Comparison of ENCODE assay signal across 10 cellular contexts in the genomic region with DNA sequence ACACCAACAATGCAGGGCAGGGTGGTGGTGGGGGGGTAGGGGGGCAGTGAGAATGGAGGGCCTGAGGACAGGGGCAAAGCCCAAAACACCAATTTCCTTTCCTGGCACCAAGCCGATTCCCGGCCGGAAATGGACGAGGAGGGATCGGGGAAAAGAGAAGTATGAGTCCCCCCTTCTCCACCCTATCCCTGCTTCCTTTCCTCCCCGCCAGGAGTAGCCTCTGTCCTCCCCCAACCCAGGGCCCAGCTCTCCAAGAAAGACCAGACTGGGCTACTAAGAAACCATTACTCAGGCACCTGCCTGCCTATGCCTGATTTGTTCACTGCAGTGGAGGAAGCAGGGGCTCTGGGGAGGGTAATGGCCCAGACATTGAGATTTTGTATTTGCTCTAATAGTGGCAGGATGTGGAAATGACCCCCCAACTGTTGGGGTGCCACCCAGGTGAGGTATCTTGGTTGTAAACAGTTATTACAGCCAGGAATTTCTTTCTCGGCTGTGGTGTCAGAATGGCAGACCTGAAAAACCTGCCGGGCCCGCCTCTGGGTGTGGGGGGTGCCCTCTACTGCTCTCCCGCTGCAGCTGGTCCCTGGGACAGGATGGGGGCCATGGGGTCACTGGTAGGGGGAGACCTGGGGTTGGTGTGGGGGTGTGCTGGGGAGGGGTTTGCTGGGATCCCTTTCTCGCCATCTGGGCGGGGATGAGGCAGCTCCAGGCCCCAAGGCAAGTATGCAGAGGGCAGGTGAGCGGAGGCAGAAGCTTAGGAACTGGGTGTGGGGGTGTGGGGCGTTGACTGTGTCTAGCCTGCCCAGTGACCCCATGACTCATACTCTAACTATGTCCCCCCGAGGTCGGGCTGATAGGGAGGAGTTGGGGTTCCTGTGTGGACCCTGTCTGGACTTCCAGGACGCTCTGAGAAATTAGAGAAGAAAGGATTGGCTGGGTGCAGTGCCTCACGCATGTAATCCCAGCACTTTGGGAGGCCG. TPM values are rescaled to one million over a fixed set of nuclear protein-coding genes. Genes with fewer than 3 reads are reported as not detected.
DNase-seq lines count a peak whose midpoint lies in the region; ATAC-seq and TF ChIP-seq lines count a peak whose summit lies in the region.
"Had no signal": no experiment of that assay in that cellular context is flagged by ENCODE, and none has a peak within 500 bp of the region (broad histone marks: within the 10 kb centered on the region; RNA-seq: fewer than 3 reads in every experiment).

No MANE protein-coding gene starts in this region.

- POLR2A ChIA-PET in MCF 10A (lab: Yijun Ruan, JAX) = interaction anchor here (0.6 to 2.8 kb wide), 7 partner anchors 10 to 108 kb away, joined by 3 to 20 read pairs (median 6); a partner anchor contains a TSS

- CTCF ChIA-PET in MCF 10A (lab: Yijun Ruan, JAX) = interaction anchor here (1.6 kb wide), 1 partner anchor 21 kb away, joined by 4 read pairs; no protein-coding TSS in a partner anchor

- no peaks in the 10 kb centered on the region for H3K4me1 Mint-ChIP-seq in MCF 10A (ENCODE audit: insufficient read depth, unreplicated experiment)

- DNase-seq in 8988T (peak; percentile 28), MCF 10A (ENCODE audit: unreplicated experiment) (peak; percentile 13), germinal center (ENCODE audit: low spot score) (no peak), NCI-H146 treated with DMSO at 0.1 percent for 48 hours (lab: John Stamatoyannopoulos, UW; ENCODE audit: unreplicated experiment) (no peak)
- DNase-seq: effector CD8-positive, alpha-beta T cell; EL; left cardiac atrium had no signal

- no peak for TF ChIP-seq CTCF in MCF 10A (IDR thresholded peaks at IDR 0.05; ENCODE audit: unreplicated experiment)
- TF ChIP-seq CTCF in liver (IDR thresholded peaks at IDR 0.05; ENCODE audit: low read depth, low read length, missing input control) = no peak

- TSS peak; percentile 68 for BruUV-seq in MCF 10A (replicated peaks; lab: Mats Ljungman, UMichigan)

- peaks cover 0 to 3% (median 0%) of the 10 kb centered on the region in 4 donors for H3K27me3 ChIP-seq in liver (ENCODE audit: control insufficient read depth in 4 of 4, insufficient read depth in 4 of 4, low read length in 3 of 4)

- peak overlapping the region; percentile 53 to 69 (median 69) for H3K4me3 ChIP-seq in liver (ENCODE audit: low read depth in 1 of 3, low read length in 3 of 3)

- peaks cover 6% of the 10 kb centered on the region for H3K9me3 Mint-ChIP-seq in MCF 10A (ENCODE audit: unreplicated experiment)
- H3K9me3 Mint-ChIP-seq: activated naive CD4-positive, alpha-beta T cell treated with anti-CD3 and anti-CD28 coated beads, Interleukin-2, amount 50 U/mL, for 24 hours had no signal

- peak overlapping the region; percentile 90 for H3K4me3 Mint-ChIP-seq in MCF 10A (ENCODE audit: unreplicated experiment)
- H3K4me3 Mint-ChIP-seq: activated naive CD4-positive, alpha-beta T cell treated with anti-CD3 and anti-CD28 coated beads, Interleukin-2, amount 50 U/mL, for 24 hours had no signal

- intact Hi-C loops in MCF 10A (cut with micrococcal nuclease) = no loop called here

- H3K9me3 ChIP-seq in liver (ENCODE audit: control insufficient read depth in 4 of 4, low read length in 3 of 4) = peaks cover 0 to 1% (median 0%) of the 10 kb centered on the region in 4 donors

- WGBS in liver = 36% methylated on average over 19 of the region's 19 CpGs

- peak overlapping the region; percentile 31 to 34 for H3K9ac ChIP-seq in liver (ENCODE audit: low read depth in 1 of 2, low read length in 2 of 2)

- peaks cover 0 to 7% (median 3%) of the 10 kb centered on the region in 4 donors for H3K4me1 ChIP-seq in liver (ENCODE audit: control insufficient read depth in 4 of 4, insufficient read depth in 4 of 4, low read length in 3 of 4)

- H3K27ac ChIP-seq in liver (ENCODE audit: low read depth in 1 of 2, low read length in 2 of 2) = peak overlapping the region; percentile 60 to 76

- peaks cover 1% of the 10 kb centered on the region for H3K27me3 Mint-ChIP-seq in MCF 10A (ENCODE audit: insufficient read depth, unreplicated experiment)
- H3K27me3 Mint-ChIP-seq: activated naive CD4-positive, alpha-beta T cell treated with anti-CD3 and anti-CD28 coated beads, Interleukin-2, amount 50 U/mL, for 24 hours had no signal

- H3K36me3 Mint-ChIP-seq in MCF 10A (ENCODE audit: insufficient read depth, unreplicated experiment) = peaks cover 5% of the 10 kb centered on the region
- H3K36me3 Mint-ChIP-seq: activated naive CD4-positive, alpha-beta T cell treated with anti-CD3 and anti-CD28 coated beads, Interleukin-2, amount 50 U/mL, for 24 hours had no signal

- no peak for ATAC-seq in HG03159 (IDR thresholded peaks at IDR 0.05; ENCODE audit: unreplicated experiment)

- H3K27ac Mint-ChIP-seq in MCF 10A (ENCODE audit: low read depth, unreplicated experiment) = peak overlapping the region; percentile 59
- H3K27ac Mint-ChIP-seq: activated naive CD4-positive, alpha-beta T cell treated with anti-CD3 and anti-CD28 coated beads, Interleukin-2, amount 50 U/mL, for 24 hours had no signal

- H3K36me3 ChIP-seq in liver (ENCODE audit: control insufficient read depth in 4 of 4, insufficient read depth in 3 of 4, low read depth in 1 of 4, low read length in 3 of 4) = peaks cover 0 to 4% (median under 1%) of the 10 kb centered on the region in 4 donors

- TF ChIP-seq RAD21 in liver (IDR thresholded peaks at IDR 0.05) = no peak

TF ChIP-seq in liver, 16 proteins besides CTCF, POLR2A, EP300 and RAD21 (continues in another document):
- TF ChIP-seq, protein P1, sequence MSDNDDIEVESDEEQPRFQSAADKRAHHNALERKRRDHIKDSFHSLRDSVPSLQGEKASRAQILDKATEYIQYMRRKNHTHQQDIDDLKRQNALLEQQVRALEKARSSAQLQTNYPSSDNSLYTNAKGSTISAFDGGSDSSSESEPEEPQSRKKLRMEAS (IDR thresholded peaks at IDR 0.05) = no peak
- TF ChIP-seq TAF1 (conservative IDR thresholded peaks at IDR 0.05) (no peak), YY1 (IDR thresholded peaks at IDR 0.05) (no peak), FOXA2 (IDR thresholded peaks at IDR 0.05) (no peak), EGR1 (IDR thresholded peaks at IDR 0.05; ENCODE audit: low read depth in 2 of 2) (no peak), JUND (IDR thresholded peaks at IDR 0.05) (no peak), GABPA (IDR thresholded peaks at IDR 0.05 in 1 of 2, conservative IDR thresholded peaks at IDR 0.05 in 1 of 2) (no peak), HNF4G (IDR thresholded peaks at IDR 0.05) (no peak), FOXA1 (IDR thresholded peaks at IDR 0.05) (no peak), SP1 (IDR thresholded peaks at IDR 0.05) (no peak), RXRA (IDR thresholded peaks at IDR 0.05) (no peak)
- TF ChIP-seq, protein P2, sequence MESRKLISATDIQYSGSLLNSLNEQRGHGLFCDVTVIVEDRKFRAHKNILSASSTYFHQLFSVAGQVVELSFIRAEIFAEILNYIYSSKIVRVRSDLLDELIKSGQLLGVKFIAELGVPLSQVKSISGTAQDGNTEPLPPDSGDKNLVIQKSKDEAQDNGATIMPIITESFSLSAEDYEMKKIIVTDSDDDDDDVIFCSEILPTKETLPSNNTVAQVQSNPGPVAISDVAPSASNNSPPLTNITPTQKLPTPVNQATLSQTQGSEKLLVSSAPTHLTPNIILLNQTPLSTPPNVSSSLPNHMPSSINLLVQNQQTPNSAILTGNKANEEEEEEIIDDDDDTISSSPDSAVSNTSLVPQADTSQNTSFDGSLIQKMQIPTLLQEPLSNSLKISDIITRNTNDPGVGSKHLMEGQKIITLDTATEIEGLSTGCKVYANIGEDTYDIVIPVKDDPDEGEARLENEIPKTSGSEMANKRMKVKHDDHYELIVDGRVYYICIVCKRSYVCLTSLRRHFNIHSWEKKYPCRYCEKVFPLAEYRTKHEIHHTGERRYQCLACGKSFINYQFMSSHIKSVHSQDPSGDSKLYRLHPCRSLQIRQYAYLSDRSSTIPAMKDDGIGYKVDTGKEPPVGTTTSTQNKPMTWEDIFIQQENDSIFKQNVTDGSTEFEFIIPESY (IDR thresholded peaks at IDR 0.05) = no peak
- TF ChIP-seq, protein P3, sequence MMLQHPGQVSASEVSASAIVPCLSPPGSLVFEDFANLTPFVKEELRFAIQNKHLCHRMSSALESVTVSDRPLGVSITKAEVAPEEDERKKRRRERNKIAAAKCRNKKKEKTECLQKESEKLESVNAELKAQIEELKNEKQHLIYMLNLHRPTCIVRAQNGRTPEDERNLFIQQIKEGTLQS (IDR thresholded peaks at IDR 0.05) = no peak

RNA-seq across cellular contexts. Expression of a gene that starts 0.7 kb away (rescaled TPM):
- total RNA-seq in MCF 10A (2022) (10.3 and 14.4 TPM in 2 replicates), liver (1 to 10 TPM; 1.0 to 1.9 TPM)
- 1 to 10 TPM; 1.3 to 3.4 TPM for polyA plus RNA-seq in liver

RNA-seq across cellular contexts. Expression of a gene that starts 14.3 kb away (rescaled TPM):
- total RNA-seq in MCF 10A (2022) (32.1 and 34.5 TPM in 2 replicates), liver (1 to 10 TPM; 1.4 to 2.1 TPM)
- polyA plus RNA-seq in liver = 1 to 10 TPM; 5.7 to 8.2 TPM

RNA-seq across cellular contexts. Expression of a gene that starts 16.3 kb away (rescaled TPM):
- total RNA-seq in MCF 10A (2022) = 45.3 and 71.7 TPM in 2 replicates
- 10 to 100 TPM in 1 of 2 donors, 1 to 10 TPM in 1; 9.5 to 17.1 TPM for total RNA-seq in liver
- polyA plus RNA-seq in liver = 10 to 100 TPM in 1 of 2 donors, 1 to 10 TPM in 1; 8.6 to 22.4 TPM

RNA-seq across cellular contexts. Expression of a gene that starts 20.2 kb away (rescaled TPM):
- total RNA-seq in MCF 10A (2022) (93.0 and 96.9 TPM in 2 replicates), liver (10 to 100 TPM; 28.0 to 47.9 TPM)
- 10 to 100 TPM; 51.2 to 60.7 TPM for polyA plus RNA-seq in liver

RNA-seq across cellular contexts. Expression of a gene that starts 57.4 kb away (rescaled TPM):
- total RNA-seq in MCF 10A (2022) = 49.6 and 51.0 TPM in 2 replicates
- 10 to 100 TPM; 14.1 to 21.3 TPM for total RNA-seq in liver
- 10 to 100 TPM; 15.4 to 17.3 TPM for polyA plus RNA-seq in liver

Comparison
In these comparisons a context has a peak if more than half of its experiments do, and no peak if none do; other contexts are left out.
1. DNase-seq: peak in 8988T (single experiment) and MCF 10A (single experiment); none in germinal center (single experiment) and NCI-H146 treated with DMSO at 0.1 percent for 48 hours (single experiment).
2. RNA of a gene that starts 14.3 kb away (total RNA-seq): 32.1 to 34.5 TPM in MCF 10A; 1.4 to 2.1 TPM in liver; every median in the first group is over 10 times any median in the second.